In the genomic region with DNA sequence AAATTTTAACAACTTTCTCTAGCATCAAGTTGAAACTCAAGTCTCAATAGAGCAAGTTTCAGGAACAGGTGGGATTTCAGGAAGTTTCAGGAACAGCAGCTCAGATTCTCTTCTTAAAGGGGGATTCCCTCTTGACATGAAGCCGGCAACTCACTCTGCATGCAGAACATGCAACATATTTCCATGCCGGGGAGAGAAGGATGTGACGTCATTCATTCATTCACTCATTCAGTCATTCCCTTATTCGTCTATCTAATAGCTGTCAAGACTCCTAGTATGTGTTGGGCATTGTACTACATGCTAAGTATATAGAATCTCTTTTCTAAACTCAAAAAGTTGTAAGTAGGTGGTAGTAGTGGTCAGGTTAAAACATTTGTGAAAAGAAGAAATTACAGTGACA, we compare ENCODE assay signal across 32 cellular contexts. TPM values are rescaled to one million over a fixed set of nuclear protein-coding genes. Genes with fewer than 3 reads are reported as not detected.
"Had no signal": no experiment of that assay in that cellular context is flagged by ENCODE, and none has a peak within 500 bp of the region (broad histone marks: within the 10 kb centered on the region; RNA-seq: fewer than 3 reads in every experiment).

No MANE protein-coding gene starts in this region.

- H3K4me3 ChIP-seq: stomach, suprapubic skin, testis, thoracic aorta, thyroid gland, tibial artery, tibial nerve, transverse colon, upper lobe of left lung, upper lobe of right lung, uterus, vagina had no signal

- FAIRE-seq: urothelium cell line had no signal

- H3K4me1 ChIP-seq: stomach, suprapubic skin, testis, thyroid gland, tibial artery, tibial nerve, transverse colon, upper lobe of left lung, upper lobe of right lung, uterus, vagina had no signal

- DNase-seq: stimulated activated CD4-positive, alpha-beta T cell treated with anti-CD3 and anti-CD28 coated beads, Interleukin-2, amount 100 ng/mL, for 48 hours; stimulated activated CD4-positive, alpha-beta T cell treated with anti-CD3 and anti-CD28 coated beads, Interleukin-4, amount 100 ng/mL, for 1 hour; stimulated activated CD4-positive, alpha-beta T cell treated with anti-CD3 and anti-CD28 coated beads, Interleukin-4, amount 100 ng/mL, for 24 hours; stimulated activated CD4-positive, alpha-beta T cell treated with anti-CD3 and anti-CD28 coated beads, Interleukin-4, amount 100 ng/mL, for 4 hours; stimulated activated CD8-positive, alpha-beta memory T cell treated with anti-CD3 and anti-CD28 coated beads, Interleukin-4, amount 100 ng/mL, for 48 hours; stimulated activated naive B cell treated with anti-CD40 and anti-IgM and Interleukin-4, amounts not matched to agents 10 μg/mL and 1 μg/mL and 100 μg/mL, for 72 hours; stimulated activated naive CD4-positive, alpha-beta T cell; stimulated activated naive CD4-positive, alpha-beta T cell treated with Interleukin-2 at 50 U/mL for 16 hours; stimulated activated naive CD8-positive, alpha-beta T cell treated with anti-CD3 and anti-CD28 coated beads, Interleukin-15, amount 100 ng/mL, for 72 hours; stimulated activated naive CD8-positive, alpha-beta T cell treated with anti-CD3 and anti-CD28 coated beads, Interleukin-15, Interleukin-2, amounts not matched to agents 100 U/mL and 50 U/mL, for 24 hours; stomach; substantia nigra; testis; thyroid gland; tibial artery; transverse colon; trophoblast cell; upper lobe of left lung; upper lobe of right lung; uterus had no signal

- H3K9me3 ChIP-seq: stomach, suprapubic skin, testis, thoracic aorta, thyroid gland, tibial artery, tibial nerve, transverse colon, upper lobe of left lung, upper lobe of right lung, uterus, vagina had no signal

- H3K27me3 ChIP-seq: stomach, suprapubic skin, testis, thyroid gland, tibial artery, tibial nerve, transverse colon, upper lobe of left lung, upper lobe of right lung, uterus, vagina had no signal

- H3K27ac ChIP-seq: stomach, suprapubic skin, testis, thoracic aorta, thyroid gland, tibial artery, tibial nerve, transverse colon, upper lobe of left lung, upper lobe of right lung, uterus, vagina had no signal

- ATAC-seq: stimulated activated effector memory CD8-positive, alpha-beta T cell treated with anti-CD3 and anti-CD28 coated beads, Interleukin-12 subunit alpha, Interleukin-12 subunit beta, amount 100 ng/mL, for 72 hours; stimulated activated memory B cell treated with anti-CD40 and anti-IgM and Interleukin-4, amounts not matched to agents 10 μg/mL and 1 μg/mL and 100 μg/mL, for 72 hours; stimulated activated naive B cell treated with anti-CD40 and anti-IgM and Interleukin-4, amounts not matched to agents 10 μg/mL and 1 μg/mL and 100 μg/mL, for 72 hours; stimulated activated naive CD8-positive, alpha-beta T cell treated with anti-CD3 and anti-CD28 coated beads, Interleukin-15, amount 100 ng/mL, for 72 hours; stimulated activated naive CD8-positive, alpha-beta T cell treated with anti-CD3 and anti-CD28 coated beads, Interleukin-15, Interleukin-2, amounts not matched to agents 100 U/mL and 50 U/mL, for 24 hours; upper lobe of right lung had no signal

- H3K36me3 ChIP-seq: stomach, suprapubic skin, thoracic aorta, thyroid gland, tibial artery, tibial nerve, transverse colon, upper lobe of left lung, upper lobe of right lung, uterus, vagina had no signal

RNA-seq across cellular contexts. Expression of a gene that starts 4.8 kb away (rescaled TPM):
- total RNA-seq: stomach, subcutaneous adipose tissue, suprapubic skin, temporal lobe, thoracic aorta, thyroid gland, tibial nerve, transverse colon, upper lobe of left lung, upper lobe of right lung, ureter, urinary bladder, uterus, vagina had no signal
- polyA plus RNA-seq: stomach, thymus, urinary bladder had no signal
